Comparison of ENCODE assay signal across 1 cellular context in genomic region chr9:110092792-110093191, GRCh38.
A peak's percentile ranks its signal among the peaks of the same experiment; 100 is the strongest.
TF ChIP-seq lines count a peak whose summit lies in the region.

No MANE protein-coding gene starts in this region.

TF ChIP-seq in WTC11, 78 proteins besides CTCF, POLR2A, EP300 and RAD21 (continued from another document):
- TF ChIP-seq, protein P1, sequence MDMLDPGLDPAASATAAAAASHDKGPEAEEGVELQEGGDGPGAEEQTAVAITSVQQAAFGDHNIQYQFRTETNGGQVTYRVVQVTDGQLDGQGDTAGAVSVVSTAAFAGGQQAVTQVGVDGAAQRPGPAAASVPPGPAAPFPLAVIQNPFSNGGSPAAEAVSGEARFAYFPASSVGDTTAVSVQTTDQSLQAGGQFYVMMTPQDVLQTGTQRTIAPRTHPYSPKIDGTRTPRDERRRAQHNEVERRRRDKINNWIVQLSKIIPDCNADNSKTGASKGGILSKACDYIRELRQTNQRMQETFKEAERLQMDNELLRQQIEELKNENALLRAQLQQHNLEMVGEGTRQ (CRISPR knock-in tag; IDR thresholded peaks at IDR 0.05) = peak; percentile 75
- TF ChIP-seq JUN (CRISPR knock-in tag; IDR thresholded peaks at IDR 0.05) (no peak), TP53 (CRISPR knock-in tag; IDR thresholded peaks at IDR 0.05) (no peak)
- TF ChIP-seq, protein P2, sequence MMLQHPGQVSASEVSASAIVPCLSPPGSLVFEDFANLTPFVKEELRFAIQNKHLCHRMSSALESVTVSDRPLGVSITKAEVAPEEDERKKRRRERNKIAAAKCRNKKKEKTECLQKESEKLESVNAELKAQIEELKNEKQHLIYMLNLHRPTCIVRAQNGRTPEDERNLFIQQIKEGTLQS (CRISPR knock-in tag; conservative IDR thresholded peaks at IDR 0.05) = no peak
